Comparison of ENCODE assay signal across 8 cellular contexts in genomic region chr4:113547487-113548042, GRCh38.
DNase-seq lines count a peak whose midpoint lies in the region; ATAC-seq and TF ChIP-seq lines count a peak whose summit lies in the region.

No MANE protein-coding gene starts in this region.

- ATAC-seq in HCT116, result peak; percentile 100

- H3K27ac Mint-ChIP-seq in activated T-helper 2 cell treated with anti-CD3 and anti-CD28 coated beads, Interferon-gamma antibody, Interleukin-2, Interleukin-4, amounts not matched to agents 10 μg/mL and 5 μg/mL and 100 μg/mL, durations not matched to agents 14 hours and 24 hours and 36 hours, result peak overlapping the region; percentile 3

- no peak overlapping the region for H3K4me3 Mint-ChIP-seq in activated T-helper 2 cell treated with anti-CD3 and anti-CD28 coated beads, Interferon-gamma antibody, Interleukin-2, Interleukin-4, amounts not matched to agents 10 μg/mL and 5 μg/mL and 100 μg/mL, durations not matched to agents 14 hours and 24 hours and 36 hours (ENCODE audit: low read depth)

- no peaks in the 10 kb centered on the region for H3K9me3 Mint-ChIP-seq in activated T-helper 2 cell treated with anti-CD3 and anti-CD28 coated beads, Interferon-gamma antibody, Interleukin-2, Interleukin-4, amounts not matched to agents 10 μg/mL and 5 μg/mL and 100 μg/mL, durations not matched to agents 14 hours and 24 hours and 36 hours

- RAD21 ChIA-PET in HCT116 (lab: Charles Lee; ENCODE audit: low non-redundant PET in 1 of 2, low total read pairs in 2 of 2, uncharacterized antibody in 2 of 2, unreplicated experiment in 2 of 2), result interaction anchor here in 1 of 2 experiments (0.8 to 1.2 kb wide), 2 partner anchors 137 to 153 kb away, joined by 3 to 7 read pairs; no protein-coding TSS in a partner anchor

- POLR2A ChIA-PET in HCT116 (lab: Charles Lee), result interaction anchor here (0.8 to 1.0 kb wide), 3 partner anchors 20 to 101 kb away, joined by 3 read pairs; no protein-coding TSS in a partner anchor

- TF ChIP-seq CTCF in HCT116 (IDR thresholded peaks at IDR 0.05 in 2 of 3, conservative IDR thresholded peaks at IDR 0.05 in 1 of 3; ENCODE audit: borderline replicate concordance in 1 of 3, insufficient read depth in 1 of 3, low read depth in 2 of 3, low read length in 2 of 3) (peak; percentile 81 to 98 (median 96)), MM.1S (IDR thresholded peaks at IDR 0.05; ENCODE audit: low read length) (peak; percentile 98), fibroblast of villous mesenchyme (IDR thresholded peaks at IDR 0.05; ENCODE audit: insufficient read depth, low read depth, low read length) (peak; percentile 99)

- intact Hi-C loops in HCT116 (cut with micrococcal nuclease), result loop anchor here (1.0 to 10.0 kb wide), 4 partner anchors 97 to 837 kb away; partner anchors contain the start of gene CAMK2D
- intact Hi-C loops in activated T-helper 2 cell treated with anti-CD3 and anti-CD28 coated beads, Interferon-gamma antibody, Interleukin-2, Interleukin-4, amounts not matched to agents 10 μg/mL and 5 μg/mL and 100 μg/mL, durations not matched to agents 14 hours and 24 hours and 36 hours (cut with micrococcal nuclease), result loop anchor here (1.0 to 10.0 kb wide), 11 partner anchors 8 to 527 kb away; no protein-coding TSS in a partner anchor

- DNase-seq in GM04504 (ENCODE audit: low read depth) (peak; percentile 94), HCT116 (ENCODE audit: low read depth, low spot score) (peak; percentile 95), MM.1S (peak; percentile 95), SHP77 (lab: John Stamatoyannopoulos, UW) (peak; percentile 69 to 72), fibroblast of villous mesenchyme (ENCODE audit: low read depth) (peak; percentile 95), non-pigmented ciliary epithelial cell (ENCODE audit: low read depth) (peak; percentile 89), substantia nigra (lab: John Stamatoyannopoulos, UW) (peak in 47 of 49 donors; percentile 4 to 86 (median 68))
- DNase-seq in activated T-helper 2 cell treated with anti-CD3 and anti-CD28 coated beads, Interferon-gamma antibody, Interleukin-2, Interleukin-4, amounts not matched to agents 10 μg/mL and 5 μg/mL and 100 μg/mL, durations not matched to agents 14 hours and 24 hours and 36 hours (ENCODE audit: low spot score), result peak; percentile 90

- H3K9me3 ChIP-seq in HCT116 (ENCODE audit: control insufficient read depth in 1 of 2, insufficient read depth in 1 of 2, low read depth in 1 of 2, low read length in 2 of 2), result no peaks in the 10 kb centered on the region
- H3K9me3 ChIP-seq in MM.1S (replicated peaks; ENCODE audit: insufficient read depth, low read length), result no peaks in the 10 kb centered on the region

- H2AFZ ChIP-seq in HCT116 (ENCODE audit: low read depth, low read length, poor library complexity, severe bottlenecking), result peak overlapping the region; percentile 20
- H2AFZ ChIP-seq in MM.1S (ENCODE audit: low read length), result no peak overlapping the region

- no peaks in the 10 kb centered on the region for H3F3A ChIP-seq in MM.1S (ENCODE audit: insufficient read depth, low read length)

- BruUV-seq in HCT116 (replicated peaks; lab: Mats Ljungman, UMichigan), result no TSS peak

- TF ChIP-seq POLR2A in HCT116 (IDR thresholded peaks at IDR 0.05; ENCODE audit: borderline replicate concordance, extremely low read depth, insufficient read depth, insufficient read length), result no peak

- H3K4me2 ChIP-seq in HCT116 (ENCODE audit: low read length) (peak overlapping the region; percentile 53), MM.1S (ENCODE audit: low read depth, low read length) (no peak overlapping the region)

- H3K27ac ChIP-seq in HCT116 (ENCODE audit: low read depth, low read length) (no peak overlapping the region), MM.1S (ENCODE audit: low read length) (no peak overlapping the region), substantia nigra (ENCODE audit: low read depth, low read length, poor library complexity, severe bottlenecking) (peak overlapping the region; percentile 17)

- H3K4me1 ChIP-seq in HCT116 (ENCODE audit: control insufficient read depth in 1 of 2, insufficient read depth in 2 of 2, low read length in 2 of 2) (peaks cover 6 to 13% of the 10 kb centered on the region in 2 experiments; a peak in 3 of 4 replicates), MM.1S (ENCODE audit: low read length) (peaks cover 4% of the 10 kb centered on the region; the same call in 1 of the 2 replicates)

- H3K9ac ChIP-seq in HCT116 (ENCODE audit: low read length), result no peak overlapping the region; the same call in 1 of the 2 replicates
- H3K9ac ChIP-seq in MM.1S (ENCODE audit: low read length), result no peak overlapping the region

- TF ChIP-seq RAD21 in HCT116 (IDR thresholded peaks at IDR 0.05; ENCODE audit: low read depth), result peak; percentile 85

- CTCF ChIA-PET in HCT116 (lab: Charles Lee), result interaction anchor here (0.6 to 2.0 kb wide), 21 partner anchors 8 to 213 kb away, joined by 3 to 14 read pairs (median 5); no protein-coding TSS in a partner anchor

- H3K79me2 ChIP-seq in HCT116 (ENCODE audit: insufficient read depth, low read length) (no peaks in the 10 kb centered on the region), MM.1S (ENCODE audit: low read length) (no peaks in the 10 kb centered on the region)

- no peaks in the 10 kb centered on the region for H3K9me2 ChIP-seq in HCT116 (ENCODE audit: insufficient read depth)
- no peaks in the 10 kb centered on the region for H3K9me2 ChIP-seq in MM.1S (replicated peaks; ENCODE audit: insufficient read depth, low read length)

- no peaks in the 10 kb centered on the region for H4K20me1 ChIP-seq in HCT116 (ENCODE audit: insufficient read depth)
- H4K20me1 ChIP-seq in MM.1S (ENCODE audit: insufficient read depth, low read length), result no peaks in the 10 kb centered on the region

- H3K27me3 ChIP-seq in HCT116 (ENCODE audit: insufficient read depth, low read length) (no peaks in the 10 kb centered on the region), MM.1S (replicated peaks; ENCODE audit: insufficient read depth, low read length) (no peaks in the 10 kb centered on the region)

- H3K36me3 ChIP-seq in HCT116 (ENCODE audit: control insufficient read depth in 1 of 2, insufficient read depth in 2 of 2, low read length in 2 of 2) (0 out of 4 replicates have a peak, but pooled peaks cover 0 to 4% of the 10 kb centered on the region in 2 experiments), MM.1S (replicated peaks; ENCODE audit: insufficient read depth, low read length) (no peaks in the 10 kb centered on the region)

- H3K27me3 Mint-ChIP-seq in activated T-helper 2 cell treated with anti-CD3 and anti-CD28 coated beads, Interferon-gamma antibody, Interleukin-2, Interleukin-4, amounts not matched to agents 10 μg/mL and 5 μg/mL and 100 μg/mL, durations not matched to agents 14 hours and 24 hours and 36 hours (ENCODE audit: low read depth), result no peaks in the 10 kb centered on the region

- peaks cover 30% of the 10 kb centered on the region for H3K4me1 Mint-ChIP-seq in activated T-helper 2 cell treated with anti-CD3 and anti-CD28 coated beads, Interferon-gamma antibody, Interleukin-2, Interleukin-4, amounts not matched to agents 10 μg/mL and 5 μg/mL and 100 μg/mL, durations not matched to agents 14 hours and 24 hours and 36 hours (ENCODE audit: low read depth)

- H3K36me3 Mint-ChIP-seq in activated T-helper 2 cell treated with anti-CD3 and anti-CD28 coated beads, Interferon-gamma antibody, Interleukin-2, Interleukin-4, amounts not matched to agents 10 μg/mL and 5 μg/mL and 100 μg/mL, durations not matched to agents 14 hours and 24 hours and 36 hours (ENCODE audit: low read depth), result peaks cover 50% of the 10 kb centered on the region

- no peak overlapping the region for H3K4me3 ChIP-seq in HCT116 (replicated peaks in 1 of 2; ENCODE audit: low read depth in 1 of 2, low read length in 2 of 2)
- H3K4me3 ChIP-seq in MM.1S (ENCODE audit: low read length), result no peak overlapping the region
- no peak overlapping the region for H3K4me3 ChIP-seq in fibroblast of villous mesenchyme (ENCODE audit: low read depth, low read length)

TF ChIP-seq in HCT116, 20 proteins besides CTCF, POLR2A, EP300 and RAD21 (continues in another document):
- TF ChIP-seq REST (IDR thresholded peaks at IDR 0.05; ENCODE audit: low read depth), result no peak
- peak; percentile 37 for TF ChIP-seq FOSL1 (IDR thresholded peaks at IDR 0.05; ENCODE audit: low read depth)
